Comparison of ENCODE assay signal across 8 cellular contexts in genomic region chr4:6575503-6576240, GRCh38. TPM values are rescaled to one million over a fixed set of nuclear protein-coding genes. Genes with fewer than 3 reads are reported as not detected.
DNase-seq lines count a peak whose midpoint lies in the region; ATAC-seq and TF ChIP-seq lines count a peak whose summit lies in the region.

No MANE protein-coding gene starts in this region.

- intact Hi-C loops in A673 (cut with micrococcal nuclease; ENCODE audit: unreplicated experiment) (no loop called here), mammary epithelial cell (cut with micrococcal nuclease) (loop anchor here (10.0 kb wide), 1 partner anchor 119 kb away; the partner anchor contains the start of gene S100P), mucosa of descending colon (cut with DNase I, micrococcal nuclease) (no loop called here)

- peak overlapping the region; percentile 94 for H2AFZ ChIP-seq in mammary epithelial cell (ENCODE audit: low read depth, low read length)

- H3K4me2 ChIP-seq in mammary epithelial cell (ENCODE audit: insufficient read depth, low read depth, low read length): peak overlapping the region; percentile 96

- BruUV-seq in A673 (replicated peaks; lab: Mats Ljungman, UMichigan): TSS peak; percentile 37
- BruUV-seq in mammary epithelial cell (replicated peaks; lab: Mats Ljungman, UMichigan): no TSS peak

- POLR2A ChIA-PET in A673 (lab: Charles Lee; ENCODE audit: low non-redundant PET): no interaction called here

- H3K36me3 ChIP-seq in A673 (ENCODE audit: insufficient read depth, low read length, poor library complexity, severe bottlenecking) (peaks cover 7% of the 10 kb centered on the region), mammary epithelial cell (ENCODE audit: insufficient read depth, low read length) (no peaks in the 10 kb centered on the region), mucosa of descending colon (ENCODE audit: low read depth) (no peaks in the 10 kb centered on the region)

- no peaks in the 10 kb centered on the region for H3K27me3 ChIP-seq in A673 (replicated peaks; ENCODE audit: insufficient read depth, low read depth, low read length, poor library complexity)
- H3K27me3 ChIP-seq in mammary epithelial cell (ENCODE audit: insufficient read depth, low read length): no peaks in the 10 kb centered on the region

- no peak for TF ChIP-seq CTCF in A673 (conservative IDR thresholded peaks at IDR 0.05; ENCODE audit: low read depth, low read length)
- no peak for TF ChIP-seq CTCF in mammary epithelial cell (conservative IDR thresholded peaks at IDR 0.05 in 1 of 2, IDR thresholded peaks at IDR 0.05 in 1 of 2; ENCODE audit: extremely low read depth in 1 of 2, insufficient read depth in 1 of 2, low read depth in 1 of 2, low read length in 2 of 2)
- no peak for TF ChIP-seq CTCF in mucosa of descending colon (IDR thresholded peaks at IDR 0.05)

- WGBS in mammary epithelial cell (ENCODE audit: low coverage, missing lambda C conversion rate): 61% methylated on average over 17 of the region's 17 CpGs

- CTCF ChIA-PET in A673 (lab: Charles Lee): no interaction called here
- CTCF ChIA-PET in mammary epithelial cell (lab: Charles Lee; ENCODE audit: low non-redundant PET): no interaction called here

- H3K27ac ChIP-seq in A673 (ENCODE audit: low read depth, low read length, poor library complexity, severe bottlenecking): peak overlapping the region; percentile 78
- no peak overlapping the region for H3K27ac ChIP-seq in mammary epithelial cell (ENCODE audit: insufficient read depth, low read depth, low read length)

- peak overlapping the region; percentile 71 for H3K9ac ChIP-seq in mammary epithelial cell (ENCODE audit: insufficient read depth, low read length)

- in situ Hi-C loops in mammary epithelial cell (cut with MboI; ENCODE audit: low sequenced_read_pairs in 2 of 2): no loop called here

- no peak for DNase-seq in A673 (ENCODE audit: low spot score)
- DNase-seq in mammary epithelial cell: no peak
- peak in 1 of 3 donors; percentile 40 for DNase-seq in mucosa of descending colon
- DNase-seq in stimulated activated CD4-positive, alpha-beta T cell treated with anti-CD3 and anti-CD28 coated beads, Interleukin-4, amount 100 ng/mL, for 4 hours: no peak
- no peak for DNase-seq in islet precursor cell
- no peak for DNase-seq in activated CD4-positive, CD25-positive, alpha-beta regulatory T cell treated with anti-CD3 and anti-CD28 coated beads, Interleukin-2, amount 50 U/mL, for 72 hours

- H3K9me3 ChIP-seq in A673 (ENCODE audit: low read depth, low read length, poor library complexity, severe bottlenecking): no peaks in the 10 kb centered on the region
- H3K9me3 ChIP-seq in mammary epithelial cell (replicated peaks; ENCODE audit: insufficient read depth, low read length): no peaks in the 10 kb centered on the region
- H3K9me3 ChIP-seq in mucosa of descending colon: no peaks in the 10 kb centered on the region

- H3K4me3 ChIP-seq in A673 (ENCODE audit: low read depth, low read length, poor library complexity, severe bottlenecking) (peak overlapping the region; percentile 82), mammary epithelial cell (replicated peaks in 1 of 3; ENCODE audit: insufficient read depth in 1 of 3, low read depth in 2 of 3, low read length in 3 of 3) (peak overlapping the region; percentile 87 to 97 (median 91)), mucosa of descending colon (peak overlapping the region; percentile 56)

- H3K79me2 ChIP-seq in mammary epithelial cell (ENCODE audit: insufficient read depth, low read length): peaks cover 4% of the 10 kb centered on the region

- dilution Hi-C loops in mammary epithelial cell (cut with HindIII; ENCODE audit: low sequenced_read_pairs): no loop called here

- H4K20me1 ChIP-seq in mammary epithelial cell (ENCODE audit: insufficient read depth, low read length): no peaks in the 10 kb centered on the region

- H3K4me1 ChIP-seq in A673 (ENCODE audit: insufficient read depth, low read length, poor library complexity, severe bottlenecking): no peaks in the 10 kb centered on the region
- peaks cover 16% of the 10 kb centered on the region for H3K4me1 ChIP-seq in mammary epithelial cell (ENCODE audit: insufficient read depth, low read length)
- H3K4me1 ChIP-seq in mucosa of descending colon (ENCODE audit: low read depth): peaks cover 8% of the 10 kb centered on the region

- ATAC-seq in HG02943 (IDR thresholded peaks at IDR 0.05; ENCODE audit: low read depth, unreplicated experiment) (peak; percentile 17), mucosa of descending colon (peak; percentile 12), GM18498 (IDR thresholded peaks at IDR 0.05; ENCODE audit: unreplicated experiment) (no peak)

RNA-seq across cellular contexts. Expression of gene MAN2B2, which starts 0.7 kb away (rescaled TPM):
- total RNA-seq in A673 (2021) (14.5 and 14.9 TPM in 2 replicates), mammary epithelial cell (10 to 100 TPM; 21.3 to 34.7 TPM), mucosa of descending colon (10 to 100 TPM; 24.1 to 28.2 (median 27.2) TPM)
- polyA plus RNA-seq in mammary epithelial cell: 14.3 TPM
- polyA minus RNA-seq in mammary epithelial cell: 10.1 TPM
